9 cellular contexts compared by ENCODE assay signal in the genomic region with DNA sequence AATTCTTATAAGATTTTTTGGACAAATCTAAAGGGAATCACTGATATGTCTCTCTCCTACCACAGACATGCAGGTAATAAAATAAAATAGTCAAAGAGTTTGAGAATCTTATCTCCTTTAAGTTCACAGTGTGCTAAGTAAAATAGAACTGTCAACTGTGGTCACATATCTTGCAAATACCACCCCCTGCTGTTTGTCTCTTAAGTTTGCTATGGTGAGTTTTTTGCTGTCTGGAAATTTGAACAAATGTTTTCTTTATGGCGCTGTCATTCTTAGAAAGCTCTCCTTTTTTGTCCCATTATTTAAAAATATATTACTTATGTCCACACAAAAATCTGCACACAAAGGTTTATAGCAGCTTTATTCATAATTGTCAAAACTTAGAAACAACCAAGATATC. TPM values are rescaled to one million over a fixed set of nuclear protein-coding genes. Genes with fewer than 3 reads are reported as not detected.
DNase-seq lines count a peak whose midpoint lies in the region; ATAC-seq, FAIRE-seq and TF ChIP-seq lines count a peak whose summit lies in the region.
"Had no signal": no experiment of that assay in that cellular context is flagged by ENCODE, and none has a peak within 500 bp of the region (broad histone marks: within the 10 kb centered on the region; RNA-seq: fewer than 3 reads in every experiment).

No MANE protein-coding gene starts in this region.

- H3K27me3 ChIP-seq in bronchial epithelial cell (ENCODE audit: control insufficient read depth, insufficient read depth, low read length) = no peaks in the 10 kb centered on the region

- no peak overlapping the region for H3K27ac Mint-ChIP-seq in neural crest cell (ENCODE audit: unreplicated experiment)

- H3K4me1 Mint-ChIP-seq in neural crest cell = peaks cover 4% of the 10 kb centered on the region

- H3K36me3 ChIP-seq in bronchial epithelial cell (ENCODE audit: control insufficient read depth, insufficient read depth, low read length) = no peaks in the 10 kb centered on the region

- H3K4me3 Mint-ChIP-seq in neural crest cell = no peak overlapping the region
- H3K4me3 Mint-ChIP-seq: naive B cell had no signal

- FAIRE-seq in bronchial epithelial cell (lab: Jason Lieb, UNC) = no peak

- no peak for ATAC-seq in HG03571 (IDR thresholded peaks at IDR 0.05; ENCODE audit: unreplicated experiment)
- ATAC-seq in GM21723 (IDR thresholded peaks at IDR 0.05; ENCODE audit: unreplicated experiment) = no peak

- peak; percentile 21 for TF ChIP-seq CTCF in bronchial epithelial cell (IDR thresholded peaks at IDR 0.05; ENCODE audit: insufficient read depth, low read length, severe bottlenecking)
- peak; percentile 46 for TF ChIP-seq CTCF in neural crest cell (conservative IDR thresholded peaks at IDR 0.05)

- peaks cover 3% of the 10 kb centered on the region for H3K9me3 Mint-ChIP-seq in neural crest cell

- DNase-seq in NCI-H1105 treated with DMSO at 0.1 percent for 48 hours (lab: John Stamatoyannopoulos, UW) = peak; percentile 12
- DNase-seq in NCI-H1105 (lab: John Stamatoyannopoulos, UW) = no peak
- DNase-seq in LoVo (ENCODE audit: low spot score) = peak; percentile 24
- DNase-seq in bronchial epithelial cell (ENCODE audit: low read depth) = peak; percentile 36
- no peak for DNase-seq in neural crest cell (ENCODE audit: low read depth, low spot score)
- DNase-seq in effector CD4-positive, alpha-beta T cell = no peak
- DNase-seq: naive B cell had no signal

- peaks cover 20% of the 10 kb centered on the region for H3K27me3 Mint-ChIP-seq in neural crest cell (ENCODE audit: low read depth)

- no peaks in the 10 kb centered on the region for H3K36me3 Mint-ChIP-seq in neural crest cell (ENCODE audit: low read depth)
- H3K36me3 Mint-ChIP-seq: naive B cell had no signal

- H3K4me3 ChIP-seq in bronchial epithelial cell (ENCODE audit: low read depth, low read length) = no peak overlapping the region

RNA-seq across cellular contexts. Expression of a gene that starts 19.6 kb away (rescaled TPM):
- total RNA-seq in bronchial epithelial cell (not detected in 2 replicates), neural crest cell (0.19 TPM in 1 of 2 replicates, not detected in the other)

RNA-seq across cellular contexts. Expression of a gene that starts 40.4 kb away (rescaled TPM):
- total RNA-seq in bronchial epithelial cell = not detected in 2 replicates
- not detected in 2 replicates for total RNA-seq in neural crest cell

RNA-seq across cellular contexts. Expression of a gene that starts 43.3 kb away (rescaled TPM):
- total RNA-seq in bronchial epithelial cell (not detected in 2 replicates), neural crest cell (2.2 and 3.1 TPM in 2 replicates)

RNA-seq across cellular contexts. Expression of a gene that starts 43.7 kb away (rescaled TPM):
- 0.79 TPM in 1 of 2 replicates, not detected in the other for total RNA-seq in bronchial epithelial cell
- total RNA-seq in neural crest cell = 2.0 TPM in 2 replicates

Comparison
In these comparisons a context has a peak if more than half of its experiments do, and no peak if none do; other contexts are left out.
1. DNase-seq: peak in NCI-H1105 treated with DMSO at 0.1 percent for 48 hours (single experiment), LoVo (single experiment) and bronchial epithelial cell (single experiment); none in NCI-H1105 (single experiment), neural crest cell (single experiment) and effector CD4-positive, alpha-beta T cell (single experiment).